In the genomic region with DNA sequence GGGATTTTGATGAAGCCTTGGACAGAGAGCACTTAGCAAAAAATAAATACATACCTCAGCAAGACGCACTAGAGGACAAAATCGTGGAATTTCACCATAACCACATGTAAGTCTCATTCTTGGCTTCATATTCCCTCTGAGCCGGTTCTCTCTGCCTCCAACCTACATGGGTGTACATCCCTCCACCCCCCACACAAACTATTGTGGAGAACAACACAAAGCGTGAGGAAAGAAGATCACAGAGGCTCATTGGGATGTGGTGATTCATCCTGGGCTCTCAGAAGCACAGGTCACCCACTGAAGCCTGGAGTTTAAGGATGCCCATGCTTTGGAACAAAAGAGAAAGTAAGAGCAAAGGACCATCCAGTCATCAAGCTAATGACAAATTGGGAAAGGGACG, we compare ENCODE assay signal across 20 cellular contexts.
A peak's percentile ranks its signal among the peaks of the same experiment; 100 is the strongest.
DNase-seq lines count a peak whose midpoint lies in the region; ATAC-seq and TF ChIP-seq lines count a peak whose summit lies in the region.
"Had no signal": no experiment of that assay in that cellular context is flagged by ENCODE, and none has a peak within 500 bp of the region (broad histone marks: within the 10 kb centered on the region; RNA-seq: fewer than 3 reads in every experiment).

No MANE protein-coding gene starts in this region.

- TF ChIP-seq POLR2A in thyroid gland (IDR thresholded peaks at IDR 0.05): no peak

- H3K9me3 Mint-ChIP-seq in HFFc6: no peaks in the 10 kb centered on the region
- H3K9me3 Mint-ChIP-seq: activated CD4-positive, alpha-beta memory T cell treated with anti-CD3 and anti-CD28 coated beads for 36 hours; activated T-helper 1 cell treated with anti-CD3 and anti-CD28 coated beads, Interleukin-12 subunit alpha, Interleukin-12 subunit beta, Interleukin-2, Interleukin-4 antibody, amounts not matched to agents 30 ng/mL and 10 ng/mL and 1 ng/mL, durations not matched to agents 14 hours and 24 hours and 36 hours; neural progenitor cell had no signal

- peaks cover 0 to 2% of the 10 kb centered on the region in 2 donors for H3K36me3 ChIP-seq in thyroid gland
- H3K36me3 ChIP-seq: colonic mucosa, neural progenitor cell had no signal

- H3K27me3 ChIP-seq in thyroid gland: no peaks in the 10 kb centered on the region
- H3K27me3 ChIP-seq: colonic mucosa, neural progenitor cell had no signal

- H3K4me1 Mint-ChIP-seq in HFFc6 (ENCODE audit: low read depth): peaks cover 19% of the 10 kb centered on the region

- H3K4me1 ChIP-seq in thyroid gland: peaks cover 47 to 57% of the 10 kb centered on the region in 2 donors
- H3K4me1 ChIP-seq: colonic mucosa, neural progenitor cell had no signal

- intact Hi-C loops in thyroid gland (cut with DNase I): no loop called here

- no peaks in the 10 kb centered on the region for H3K9me3 ChIP-seq in thyroid gland
- H3K9me3 ChIP-seq: colonic mucosa had no signal

- TF ChIP-seq CTCF in HFFc6 (IDR thresholded peaks at IDR 0.05): no peak
- TF ChIP-seq CTCF in thyroid gland (IDR thresholded peaks at IDR 0.05): no peak
- TF ChIP-seq CTCF in GM13976 (IDR thresholded peaks at IDR 0.05; ENCODE audit: borderline replicate concordance, control extremely low read depth, extremely low read depth, insufficient read depth, missing control alignments): no peak

- H3K36me3 Mint-ChIP-seq in HFFc6 (ENCODE audit: low read depth): peaks cover 47% of the 10 kb centered on the region
- H3K36me3 Mint-ChIP-seq: activated CD4-positive, alpha-beta memory T cell treated with anti-CD3 and anti-CD28 coated beads for 36 hours had no signal

- H3K27me3 Mint-ChIP-seq in HFFc6 (ENCODE audit: insufficient read depth): peaks cover 11% of the 10 kb centered on the region

- H3K4me3 ChIP-seq in thyroid gland (replicated peaks in 1 of 3): no peak overlapping the region
- H3K4me3 ChIP-seq: colonic mucosa, neural progenitor cell had no signal

- 60 to 64% methylated on average over 5 of the region's 5 CpGs for WGBS in thyroid gland, 2 donors

- DNase-seq in HFFc6: peak; percentile 33
- peak; percentile 55 for DNase-seq in brain pericyte (ENCODE audit: low read depth, low spot score)
- DNase-seq in iris pigment epithelial cell (ENCODE audit: low read depth): peak; percentile 90
- DNase-seq in thyroid gland: peak; percentile 37 to 41
- DNase-seq in Kasumi-1 (lab: John Stamatoyannopoulos, UW): no peak
- no peak for DNase-seq in GM13976 (ENCODE audit: low spot score)
- DNase-seq: activated CD4-positive, alpha-beta memory T cell treated with anti-CD3 and anti-CD28 coated beads for 36 hours; colonic mucosa; DMS53; head of caudate nucleus; NCI-H1092 treated with DMSO at 0.1 percent for 48 hours; NCI-H2171 treated with DMSO at 0.1 percent for 48 hours; NCI-H82; right cardiac atrium; stimulated activated CD4-positive, alpha-beta T cell treated with anti-CD3 and anti-CD28 coated beads, Interleukin-2, amount 100 ng/mL, for 48 hours had no signal

- H3K27ac Mint-ChIP-seq in HFFc6: peak overlapping the region; percentile 74
- H3K27ac Mint-ChIP-seq: activated CD4-positive, alpha-beta memory T cell treated with anti-CD3 and anti-CD28 coated beads for 36 hours; activated T-helper 1 cell treated with anti-CD3 and anti-CD28 coated beads, Interleukin-12 subunit alpha, Interleukin-12 subunit beta, Interleukin-2, Interleukin-4 antibody, amounts not matched to agents 30 ng/mL and 10 ng/mL and 1 ng/mL, durations not matched to agents 14 hours and 24 hours and 36 hours; neural progenitor cell had no signal

- in situ Hi-C loops in GM13976 (cut with MboI; ENCODE audit: low sequenced_read_pairs, unreplicated experiment): no loop called here

- peak overlapping the region; percentile 56 to 82 (median 76) for H3K27ac ChIP-seq in thyroid gland
- H3K27ac ChIP-seq: C4-2B, colonic mucosa, neural progenitor cell had no signal

- no peak overlapping the region for H3K4me3 Mint-ChIP-seq in HFFc6
- H3K4me3 Mint-ChIP-seq: activated CD4-positive, alpha-beta memory T cell treated with anti-CD3 and anti-CD28 coated beads for 36 hours; activated T-helper 1 cell treated with anti-CD3 and anti-CD28 coated beads, Interleukin-12 subunit alpha, Interleukin-12 subunit beta, Interleukin-2, Interleukin-4 antibody, amounts not matched to agents 30 ng/mL and 10 ng/mL and 1 ng/mL, durations not matched to agents 14 hours and 24 hours and 36 hours; neural progenitor cell had no signal

- no peak for ATAC-seq in HG03378 (IDR thresholded peaks at IDR 0.05; ENCODE audit: unreplicated experiment)
- ATAC-seq: Panc1, right cardiac atrium had no signal

Comparison
In these comparisons a context has a peak if more than half of its experiments do, and no peak if none do; other contexts are left out.
1. DNase-seq: peak in HFFc6 (single experiment), brain pericyte (single experiment), iris pigment epithelial cell (single experiment) and thyroid gland (2 of 2); none in Kasumi-1 (0 of 2) and GM13976 (single experiment).